In genomic region chr13:98595134-98595533, GRCh38 we compare ENCODE assay signal across 27 cellular contexts.
"Had no signal": no experiment of that assay in that cellular context is flagged by ENCODE, and none has a peak within 500 bp of the region (broad histone marks: within the 10 kb centered on the region; RNA-seq: fewer than 3 reads in every experiment).

No MANE protein-coding gene starts in this region.

- ATAC-seq: naive thymus-derived CD4-positive, alpha-beta T cell; natural killer cell; right cardiac atrium; stimulated activated effector memory CD8-positive, alpha-beta T cell treated with anti-CD3 and anti-CD28 coated beads, Interleukin-12 subunit alpha, Interleukin-12 subunit beta, amount 100 ng/mL, for 72 hours had no signal

- H3K27me3 ChIP-seq: neural progenitor cell, pancreas, right lobe of liver, sigmoid colon, stomach, thyroid gland, tibial nerve, upper lobe of left lung, uterus had no signal

- H3K9ac ChIP-seq: neural progenitor cell had no signal

- H3K27ac ChIP-seq: neural progenitor cell, pancreas, prostate gland, right lobe of liver, sigmoid colon, stomach, thoracic aorta, thyroid gland, tibial nerve, upper lobe of left lung, uterus had no signal

- H3K27ac Mint-ChIP-seq: naive thymus-derived CD4-positive, alpha-beta T cell; natural killer cell; nephron; neural progenitor cell; stimulated activated naive CD8-positive, alpha-beta T cell treated with anti-CD3 and anti-CD28 coated beads, Interleukin-15, Interleukin-2, amounts not matched to agents 100 ng/mL and 50 ng/mL, for 24 hours had no signal

- H3K4me3 ChIP-seq: neural progenitor cell, pancreas, prostate gland, right lobe of liver, sigmoid colon, stomach, thoracic aorta, thyroid gland, tibial nerve, upper lobe of left lung, uterus had no signal

- H3K27me3 Mint-ChIP-seq: naive thymus-derived CD4-positive, alpha-beta T cell; stimulated activated naive B cell treated with anti-CD40 and anti-IgM and Interleukin-4, amounts not matched to agents 10 μg/mL and 1 μg/mL and 100 μg/mL, for 72 hours had no signal

- H3K9me3 ChIP-seq: pancreas, prostate gland, right lobe of liver, sigmoid colon, stomach, thoracic aorta, thyroid gland, upper lobe of left lung, uterus had no signal

- DNase-seq: naive thymus-derived CD4-positive, alpha-beta T cell; natural killer cell; nucleus accumbens; pancreas; retina; right cardiac atrium; right lobe of liver; sigmoid colon; small intestine; stimulated activated CD4-positive, alpha-beta T cell treated with anti-CD3 and anti-CD28 coated beads, Interleukin-15, amount 100 ng/mL, for 24 hours; stimulated activated CD4-positive, alpha-beta T cell treated with anti-CD3 and anti-CD28 coated beads, Interleukin-2, amount 100 ng/mL, for 24 hours; stimulated activated CD4-positive, alpha-beta T cell treated with anti-CD3 and anti-CD28 coated beads, Interleukin-2, amount 100 ng/mL, for 48 hours; stimulated activated CD4-positive, alpha-beta T cell treated with anti-CD3 and anti-CD28 coated beads, Interleukin-4, amount 100 ng/mL, for 24 hours; stimulated activated naive B cell treated with anti-CD40 and anti-IgM and Interleukin-4, amounts not matched to agents 10 μg/mL and 1 μg/mL and 100 μg/mL, for 72 hours; stimulated activated naive CD4-positive, alpha-beta T cell treated with Interleukin-2 at 50 U/mL for 16 hours; stomach; thyroid gland; trophoblast cell; upper lobe of left lung; uterus had no signal

- H3K4me1 ChIP-seq: prostate gland, sigmoid colon, tibial nerve, upper lobe of left lung, uterus had no signal

- H3K36me3 Mint-ChIP-seq: natural killer cell; neural progenitor cell; stimulated activated effector memory CD8-positive, alpha-beta T cell treated with anti-CD3 and anti-CD28 coated beads, Interleukin-12 subunit alpha, Interleukin-12 subunit beta, amount 100 ng/mL, for 72 hours had no signal

- H3K4me3 Mint-ChIP-seq: naive thymus-derived CD4-positive, alpha-beta T cell; natural killer cell; nephron; neural progenitor cell; stimulated activated effector memory CD8-positive, alpha-beta T cell treated with anti-CD3 and anti-CD28 coated beads, Interleukin-12 subunit alpha, Interleukin-12 subunit beta, amount 100 ng/mL, for 72 hours; stimulated activated naive B cell treated with anti-CD40 and anti-IgM and Interleukin-4, amounts not matched to agents 10 μg/mL and 1 μg/mL and 100 μg/mL, for 72 hours; stimulated activated naive CD8-positive, alpha-beta T cell treated with anti-CD3 and anti-CD28 coated beads, Interleukin-15, Interleukin-2, amounts not matched to agents 100 ng/mL and 50 ng/mL, for 24 hours had no signal

- H3K4me1 Mint-ChIP-seq: nephron had no signal

- H3K9me3 Mint-ChIP-seq: natural killer cell had no signal

- H3K36me3 ChIP-seq: neural progenitor cell, pancreas, prostate gland, right lobe of liver, sigmoid colon, stomach, thoracic aorta, thyroid gland, tibial nerve, upper lobe of left lung, uterus had no signal
